In genomic region chr14:102479777-102480176, GRCh38 we compare ENCODE assay signal across 1 cellular context.
TF ChIP-seq lines count a peak whose summit lies in the region.

No MANE protein-coding gene starts in this region.

TF ChIP-seq in liver, 16 proteins besides CTCF, POLR2A, EP300 and RAD21 (continued from another document):
- TF ChIP-seq, protein P1, sequence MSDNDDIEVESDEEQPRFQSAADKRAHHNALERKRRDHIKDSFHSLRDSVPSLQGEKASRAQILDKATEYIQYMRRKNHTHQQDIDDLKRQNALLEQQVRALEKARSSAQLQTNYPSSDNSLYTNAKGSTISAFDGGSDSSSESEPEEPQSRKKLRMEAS (IDR thresholded peaks at IDR 0.05): no peak
TF ChIP-seq in liver: peak in this region for 3.
